Comparison of ENCODE assay signal across 11 cellular contexts in genomic region chr2:7573166-7573845, GRCh38.
"Had no signal": no experiment of that assay in that cellular context is flagged by ENCODE, and none has a peak within 500 bp of the region (broad histone marks: within the 10 kb centered on the region; RNA-seq: fewer than 3 reads in every experiment).

No MANE protein-coding gene starts in this region.

- H3K4me1 ChIP-seq: ascending aorta, transverse colon had no signal

- DNase-seq: activated B cell treated with CpG ODN at 0.5 μM for 24 hours; right cardiac atrium; small intestine; stimulated activated naive CD4-positive, alpha-beta T cell treated with Interleukin-2 at 50 U/mL for 16 hours; transverse colon had no signal

- H3K4me3 ChIP-seq: ascending aorta, hepatocyte, transverse colon had no signal

- H3K27ac ChIP-seq: ascending aorta, hepatocyte, transverse colon had no signal

- H3K9me3 ChIP-seq: transverse colon had no signal

- H3K27me3 ChIP-seq: ascending aorta, hepatocyte, transverse colon had no signal

- H3K4me3 Mint-ChIP-seq: activated B cell treated with CpG ODN at 0.5 μM for 24 hours; activated CD4-positive, alpha-beta T cell treated with anti-CD3 and anti-CD28 coated beads, Interleukin-2, amount 10 ng/mL, durations not matched to agents 7 days and 5 days; activated T-helper 1 cell treated with anti-CD3 and anti-CD28 coated beads, Interleukin-12 subunit alpha, Interleukin-12 subunit beta, Interleukin-2, Interleukin-4 antibody, amounts not matched to agents 30 ng/mL and 10 ng/mL and 1 ng/mL, durations not matched to agents 14 hours and 24 hours and 36 hours had no signal

- ATAC-seq: left lobe of liver, right cardiac atrium had no signal

- H3K36me3 ChIP-seq: ascending aorta, transverse colon had no signal

- H3K4me1 Mint-ChIP-seq: activated B cell treated with CpG ODN at 0.5 μM for 24 hours had no signal

- H3K27ac Mint-ChIP-seq: activated B cell treated with CpG ODN at 0.5 μM for 24 hours; activated CD4-positive, alpha-beta T cell treated with anti-CD3 and anti-CD28 coated beads, Interleukin-2, amount 10 ng/mL, durations not matched to agents 7 days and 5 days; progenitor cell of endocrine pancreas had no signal

- H3K27me3 Mint-ChIP-seq: activated CD4-positive, alpha-beta T cell treated with anti-CD3 and anti-CD28 coated beads, Interleukin-2, amount 10 ng/mL, durations not matched to agents 7 days and 5 days had no signal
